1 cellular context compared by ENCODE assay signal in genomic region chr12:120437735-120438494, GRCh38.
TF ChIP-seq lines count a peak whose summit lies in the region.

Gene COX6A1, plus strand, starts transcription at chr12:120438113. Its CDS starts 14 bp downstream, at chr12:120438127.

TF ChIP-seq in HepG2, 621 proteins besides CTCF, POLR2A, EP300 and RAD21 (continued from another document and continues in another):
- TF ChIP-seq GLMP (CRISPR knock-in tag; IDR thresholded peaks at IDR 0.05; ENCODE audit: borderline replicate concordance) (no peak), RELA (CRISPR knock-in tag; IDR thresholded peaks at IDR 0.05) (no peak), KLF16 (CRISPR knock-in tag; IDR thresholded peaks at IDR 0.05) (peak in 1 of 2 experiments; percentile 86; a peak in 2 of 4 replicates), EED (CRISPR knock-in tag; IDR thresholded peaks at IDR 0.05) (no peak), ZNF260 (CRISPR knock-in tag; IDR thresholded peaks at IDR 0.05; ENCODE audit: borderline replicate concordance, low read depth) (no peak), SMARCC2 (IDR thresholded peaks at IDR 0.05) (no peak), HMGXB3 (CRISPR knock-in tag; IDR thresholded peaks at IDR 0.05; ENCODE audit: borderline replicate concordance) (peak; percentile 74), NFAT5 (CRISPR knock-in tag; IDR thresholded peaks at IDR 0.05) (no peak), ZNF672 (CRISPR knock-in tag; IDR thresholded peaks at IDR 0.05) (no peak), GTF2F1 (IDR thresholded peaks at IDR 0.05; ENCODE audit: low read length) (no peak), AFF4 (CRISPR knock-in tag; IDR thresholded peaks at IDR 0.05) (peak; percentile 67; the same call in 1 of the 2 replicates), ZNF737 (CRISPR knock-in tag; IDR thresholded peaks at IDR 0.05; ENCODE audit: borderline replicate concordance) (no peak), ATM (IDR thresholded peaks at IDR 0.05; ENCODE audit: borderline replicate concordance) (no peak), ZNF512 (CRISPR knock-in tag; IDR thresholded peaks at IDR 0.05) (no peak), ZBTB20 (CRISPR knock-in tag; IDR thresholded peaks at IDR 0.05; ENCODE audit: borderline replicate concordance, low read depth) (peak; percentile 38; the same call in 1 of the 2 replicates), ZNF12 (CRISPR knock-in tag; IDR thresholded peaks at IDR 0.05) (no peak), ZNF281 (CRISPR knock-in tag; IDR thresholded peaks at IDR 0.05; ENCODE audit: borderline replicate concordance) (0 out of 2 replicates have a peak, but pooled peaks have one; percentile 13), IKZF5 (CRISPR knock-in tag; IDR thresholded peaks at IDR 0.05) (peak; percentile 82), ZNF317 (CRISPR knock-in tag; IDR thresholded peaks at IDR 0.05) (no peak; the same call in 1 of the 2 replicates), LBX2 (CRISPR knock-in tag; IDR thresholded peaks at IDR 0.05; ENCODE audit: borderline replicate concordance) (no peak; the same call in 1 of the 2 replicates), ZNF335 (CRISPR knock-in tag; IDR thresholded peaks at IDR 0.05) (peak; percentile 78; the same call in 1 of the 2 replicates), ZNF251 (CRISPR knock-in tag; IDR thresholded peaks at IDR 0.05) (no peak), ZBTB34 (CRISPR knock-in tag; IDR thresholded peaks at IDR 0.05) (no peak), SIN3A (IDR thresholded peaks at IDR 0.05; ENCODE audit: borderline replicate concordance, low read depth, low read length) (peak; percentile 44; the same call in 1 of the 2 replicates), NCOA5 (CRISPR knock-in tag; IDR thresholded peaks at IDR 0.05) (no peak)
